In the genomic region with DNA sequence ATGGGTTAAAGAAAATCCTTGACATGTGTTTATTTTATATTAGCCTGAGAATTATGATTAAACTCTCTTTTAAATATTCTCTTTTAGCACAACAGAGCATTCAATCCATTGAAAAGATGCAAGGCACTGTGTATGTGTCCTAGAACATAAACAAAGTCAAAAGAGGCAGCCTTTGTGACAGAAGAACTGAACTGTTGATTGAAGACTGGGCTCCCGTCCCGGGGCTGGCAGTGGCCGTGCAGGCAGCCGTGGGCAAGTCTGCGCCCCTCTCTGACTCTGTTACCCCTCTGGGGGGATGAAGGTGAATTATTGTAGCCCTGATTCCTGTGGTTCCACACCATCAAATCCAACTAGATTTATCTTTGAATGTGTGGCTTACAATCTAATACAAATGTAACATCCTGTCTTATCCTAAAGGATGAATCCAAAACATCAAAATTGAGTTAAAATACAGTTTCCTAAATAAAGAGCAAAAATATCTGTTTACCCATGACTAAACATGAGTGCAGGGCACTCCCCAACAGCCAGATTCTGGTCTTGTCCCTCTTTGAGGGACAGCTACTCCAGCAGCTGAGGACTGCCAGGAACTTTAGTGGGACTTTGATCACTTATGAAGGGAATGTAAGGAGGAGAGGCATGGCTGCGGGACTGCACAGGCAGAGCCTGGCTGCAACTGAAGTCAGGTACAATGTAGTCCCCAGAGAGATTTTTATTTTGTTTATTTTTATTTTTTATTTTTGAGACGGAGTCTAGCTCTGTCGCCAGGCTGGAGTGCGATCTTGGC, we compare ENCODE assay signal across 19 cellular contexts. TPM values are rescaled to one million over a fixed set of nuclear protein-coding genes. Genes with fewer than 3 reads are reported as not detected.
A peak's percentile ranks its signal among the peaks of the same experiment; 100 is the strongest.
DNase-seq lines count a peak whose midpoint lies in the region; ATAC-seq and TF ChIP-seq lines count a peak whose summit lies in the region.
"Had no signal": no experiment of that assay in that cellular context is flagged by ENCODE, and none has a peak within 500 bp of the region (broad histone marks: within the 10 kb centered on the region; RNA-seq: fewer than 3 reads in every experiment).

No MANE protein-coding gene starts in this region.

- no peaks in the 10 kb centered on the region for H3K4me1 Mint-ChIP-seq in CD8-positive, alpha-beta T cell (ENCODE audit: low read depth)
- peaks cover 13% of the 10 kb centered on the region for H3K4me1 Mint-ChIP-seq in type B pancreatic cell (ENCODE audit: unreplicated experiment)

- H3K27ac Mint-ChIP-seq in CD8-positive, alpha-beta T cell = no peak overlapping the region
- no peak overlapping the region for H3K27ac Mint-ChIP-seq in type B pancreatic cell
- H3K27ac Mint-ChIP-seq: GM23338 had no signal

- no peaks in the 10 kb centered on the region for H3K36me3 ChIP-seq in CD8-positive, alpha-beta T cell (ENCODE audit: insufficient read depth, low read length)
- H3K36me3 ChIP-seq: BLaER1 treated with 17β-estradiol and CSF1 and Interleukin-3, amounts not matched to agents 10 nM and 100 nM had no signal

- no peak for TF ChIP-seq CTCF in CD8-positive, alpha-beta T cell (IDR thresholded peaks at IDR 0.05)
- no peak for TF ChIP-seq CTCF in type B pancreatic cell (conservative IDR thresholded peaks at IDR 0.05)

- peak; percentile 34 for ATAC-seq in left colon
- ATAC-seq in CD8-positive, alpha-beta T cell = no peak
- ATAC-seq in GM19328 (IDR thresholded peaks at IDR 0.05; ENCODE audit: unreplicated experiment) = no peak
- no peak for ATAC-seq in HG02588 (IDR thresholded peaks at IDR 0.05; ENCODE audit: unreplicated experiment)
- ATAC-seq: GM12878, GM23338, HCT116, PC-3 had no signal

- H3K9me3 ChIP-seq in CD8-positive, alpha-beta T cell (ENCODE audit: low read length) = no peaks in the 10 kb centered on the region

- no peak overlapping the region for H3K4me3 Mint-ChIP-seq in CD8-positive, alpha-beta T cell
- H3K4me3 Mint-ChIP-seq in type B pancreatic cell = no peak overlapping the region
- H3K4me3 Mint-ChIP-seq: GM23338 had no signal

- intact Hi-C loops in left colon (cut with DNase I, micrococcal nuclease) = no loop called here
- intact Hi-C loops in CD8-positive, alpha-beta T cell (cut with DNase I, micrococcal nuclease) = no loop called here

- H3K27me3 ChIP-seq in CD8-positive, alpha-beta T cell (ENCODE audit: insufficient read depth, low read length) = no peaks in the 10 kb centered on the region
- H3K27me3 ChIP-seq: BLaER1 treated with 17β-estradiol and CSF1 and Interleukin-3, amounts not matched to agents 10 nM and 100 nM had no signal

- no peaks in the 10 kb centered on the region for H3K36me3 Mint-ChIP-seq in CD8-positive, alpha-beta T cell
- H3K36me3 Mint-ChIP-seq in type B pancreatic cell = no peaks in the 10 kb centered on the region

- DNase-seq in C1 segment of cervical spinal cord (lab: John Stamatoyannopoulos, UW) = peak in 10 of 14 donors; percentile 8 to 61 (median 36)
- no peak for DNase-seq in left colon
- peak; percentile 95 for DNase-seq in pons (ENCODE audit: low spot score)
- no peak for DNase-seq in CD8-positive, alpha-beta T cell
- no peak for DNase-seq in type B pancreatic cell (ENCODE audit: extremely low spot score, unreplicated experiment)
- DNase-seq: DND-41, NCI-H1436 treated with DMSO at 0.1 percent for 48 hours, NCI-H2081, NCI-H510A, NCI-H774, PC-3 had no signal

- H3K9me3 Mint-ChIP-seq in CD8-positive, alpha-beta T cell = no peaks in the 10 kb centered on the region
- H3K9me3 Mint-ChIP-seq in type B pancreatic cell = no peaks in the 10 kb centered on the region
- H3K9me3 Mint-ChIP-seq: GM23338 had no signal

- CTCF ChIA-PET in CD8-positive, alpha-beta T cell (lab: Charles Lee) = no interaction called here

- peak overlapping the region; percentile 95 for H3K27ac ChIP-seq in cingulate gyrus (ENCODE audit: low read depth, low read length)
- no peak overlapping the region for H3K27ac ChIP-seq in CD8-positive, alpha-beta T cell (ENCODE audit: low read depth, low read length)
- H3K27ac ChIP-seq: BLaER1 treated with 17β-estradiol and CSF1 and Interleukin-3, amounts not matched to agents 10 nM and 100 nM; KMS-11 had no signal

- no peaks in the 10 kb centered on the region for H3K4me1 ChIP-seq in CD8-positive, alpha-beta T cell (ENCODE audit: insufficient read depth, low read length)

- H3K4me3 ChIP-seq in CD8-positive, alpha-beta T cell (ENCODE audit: low read depth, low read length) = no peak overlapping the region
- H3K4me3 ChIP-seq: BLaER1 treated with 17β-estradiol and CSF1 and Interleukin-3, amounts not matched to agents 10 nM and 100 nM; GM12878; GM23338 had no signal

- POLR2A ChIA-PET in CD8-positive, alpha-beta T cell (lab: Charles Lee) = no interaction called here

- peaks cover 3% of the 10 kb centered on the region for H3K27me3 Mint-ChIP-seq in CD8-positive, alpha-beta T cell (ENCODE audit: low read depth)
- H3K27me3 Mint-ChIP-seq in type B pancreatic cell = no peaks in the 10 kb centered on the region

RNA-seq across cellular contexts. Expression of a gene that starts 37.3 kb away (rescaled TPM):
- total RNA-seq in left colon = 10 to 100 TPM; 26.0 to 41.8 TPM
- under 1 TPM; 0.22 TPM for total RNA-seq in CD8-positive, alpha-beta T cell
- 42.6 and 49.5 TPM in 2 replicates for total RNA-seq in type B pancreatic cell (ENCODE audit: low replicate concordance)

Comparison
In these comparisons a context has a peak if more than half of its experiments do, and no peak if none do; other contexts are left out.
1. DNase-seq: peak in C1 segment of cervical spinal cord (10 of 14) and pons (single experiment); none in left colon (0 of 2), CD8-positive, alpha-beta T cell (0 of 7) and type B pancreatic cell (single experiment).
2. RNA of a gene that starts 37.3 kb away (total RNA-seq): 42.6 to 49.5 TPM in type B pancreatic cell and 26.0 to 41.8 TPM in left colon; 0.22 TPM in CD8-positive, alpha-beta T cell; every median in the first group is over 10 times any median in the second.